ENCODE assay signal across 20 cellular contexts in genomic region chr6:131390322-131390721, GRCh38.
"Had no signal": no experiment of that assay in that cellular context is flagged by ENCODE, and none has a peak within 500 bp of the region (broad histone marks: within the 10 kb centered on the region; RNA-seq: fewer than 3 reads in every experiment).

No MANE protein-coding gene starts in this region.

- H3K27me3 ChIP-seq: SJSA1 had no signal

- H3K36me3 ChIP-seq: SJSA1 had no signal

- H3K27ac ChIP-seq: SJSA1, SK-N-MC had no signal

- H3K9me3 ChIP-seq: SJSA1 had no signal

- H3K4me3 ChIP-seq: SJSA1, SK-N-MC had no signal

- FAIRE-seq: RCC 7860 had no signal

- H3K4me1 ChIP-seq: SJSA1 had no signal

- DNase-seq: KBM-7, NCI-H1092, NCI-H1105 treated with DMSO at 0.1 percent for 48 hours, NCI-H1417 treated with DMSO at 0.1 percent for 48 hours, NCI-H146, NCI-H1694 treated with DMSO at 0.1 percent for 48 hours, NCI-H1930, NCI-H2081, NCI-H2107, NCI-H2227 treated with DMSO at 0.1 percent for 48 hours, NCI-H524, NCI-H69, NCI-H774, Right ventricle myocardium superior, RPMI8226, SIG-M5, SW 1271 had no signal
